Comparison of ENCODE assay signal across 1 cellular context in genomic region chr4:102506523-102506922, GRCh38.
TF ChIP-seq lines count a peak whose summit lies in the region.

No MANE protein-coding gene starts in this region.

TF ChIP-seq in GM12891, 5 proteins besides CTCF, POLR2A, EP300 and RAD21:
- TF ChIP-seq SPI1 (IDR thresholded peaks at IDR 0.05; ENCODE audit: low read depth, low read length) = no peak
- no peak for TF ChIP-seq PAX5 (IDR thresholded peaks at IDR 0.05; ENCODE audit: insufficient read depth, low read length, severe bottlenecking)
- TF ChIP-seq POU2F2 (IDR thresholded peaks at IDR 0.05; ENCODE audit: low read depth, low read length) = no peak
- TF ChIP-seq TAF1 (IDR thresholded peaks at IDR 0.05; ENCODE audit: low read depth, low read length) = no peak
- TF ChIP-seq POLR2AphosphoS5 (IDR thresholded peaks at IDR 0.05; ENCODE audit: low read depth, low read length) = no peak
